Comparison of ENCODE assay signal across 9 cellular contexts in the genomic region with DNA sequence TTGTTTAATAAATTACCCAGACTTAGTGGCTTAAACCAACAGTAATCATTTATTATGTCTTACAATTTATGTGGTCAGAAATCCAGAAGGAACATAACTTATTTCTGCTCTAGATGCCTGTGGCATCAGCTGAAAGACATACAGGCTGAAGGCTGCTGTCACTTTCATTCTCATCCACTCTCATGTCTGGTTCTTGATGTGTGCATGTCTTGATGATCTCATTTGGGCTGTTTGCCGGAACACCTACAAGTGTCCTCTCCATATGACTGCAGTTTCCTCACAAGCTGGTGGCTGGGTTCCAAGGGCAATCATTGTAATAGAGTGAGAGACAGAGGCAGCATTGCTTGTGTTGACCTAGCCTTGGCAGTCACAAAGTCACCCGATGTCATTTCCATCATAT.
"Had no signal": no experiment of that assay in that cellular context is flagged by ENCODE, and none has a peak within 500 bp of the region (broad histone marks: within the 10 kb centered on the region; RNA-seq: fewer than 3 reads in every experiment).

No MANE protein-coding gene starts in this region.

- H3K4me3 ChIP-seq: psoas muscle had no signal

- DNase-seq: activated effector memory CD4-positive, alpha-beta T cell treated with Interleukin-2 at 50 U/mL for 16 hours; activated T-cell treated with anti-CD3 and anti-CD28 coated beads, Interleukin-2, amount 50 U/mL, for 1 hour; effector memory CD8-positive, alpha-beta T cell; nephron progenitor cell; psoas muscle; stimulated activated CD4-positive, alpha-beta T cell treated with anti-CD3 and anti-CD28 coated beads, Interleukin-4, amount 100 ng/mL, for 1 hour; stimulated activated CD8-positive, alpha-beta memory T cell treated with anti-CD3 and anti-CD28 coated beads, Interleukin-4, amount 100 ng/mL, for 48 hours; T-helper 2 cell had no signal

- H3K4me1 ChIP-seq: psoas muscle had no signal

- H3K9me3 ChIP-seq: psoas muscle had no signal

- H3K27ac ChIP-seq: psoas muscle had no signal

- ATAC-seq: effector memory CD8-positive, alpha-beta T cell; left lobe of liver; psoas muscle had no signal
